2 cellular contexts compared by ENCODE assay signal in the genomic region with DNA sequence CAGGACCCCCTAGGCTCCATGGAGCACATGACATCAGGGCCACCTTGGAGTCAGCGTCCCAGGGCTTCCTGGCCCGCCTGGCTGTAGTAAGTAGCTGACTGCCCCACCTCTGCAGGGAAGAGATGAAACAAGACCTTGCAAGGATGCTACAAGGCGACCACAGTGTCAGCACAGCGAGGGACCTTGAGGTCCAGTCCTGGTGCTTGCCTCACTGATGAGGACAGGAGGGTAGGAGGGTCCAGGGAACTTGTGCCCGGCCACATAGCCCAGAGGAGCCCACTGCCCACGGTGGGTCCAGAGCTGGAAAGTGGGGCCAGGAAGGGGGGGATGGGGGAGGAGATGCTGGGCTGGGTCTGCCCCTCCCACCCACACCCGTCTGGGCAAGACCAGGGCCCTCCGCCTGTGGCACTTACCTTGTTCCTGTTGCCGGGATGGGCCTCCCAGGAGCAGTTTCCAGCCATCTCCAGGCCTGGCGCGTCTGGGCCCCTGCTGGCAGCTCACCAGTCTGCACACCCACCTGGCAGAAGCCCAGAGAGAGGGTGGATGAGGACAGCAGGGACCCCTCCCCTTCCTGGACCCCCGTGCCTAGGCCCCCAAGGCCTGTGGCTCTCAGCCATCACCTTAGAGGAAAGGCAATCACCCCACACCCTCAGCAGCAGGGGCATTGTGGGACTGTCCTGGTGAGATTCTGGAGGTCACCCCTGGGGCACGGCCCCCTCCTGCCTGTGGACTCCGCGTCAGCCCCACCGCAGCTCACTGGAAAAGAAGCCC.
TF ChIP-seq lines count a peak whose summit lies in the region.

No MANE protein-coding gene starts in this region.

TF ChIP-seq in liver, 16 proteins besides CTCF, POLR2A, EP300 and RAD21:
- TF ChIP-seq, protein P1, sequence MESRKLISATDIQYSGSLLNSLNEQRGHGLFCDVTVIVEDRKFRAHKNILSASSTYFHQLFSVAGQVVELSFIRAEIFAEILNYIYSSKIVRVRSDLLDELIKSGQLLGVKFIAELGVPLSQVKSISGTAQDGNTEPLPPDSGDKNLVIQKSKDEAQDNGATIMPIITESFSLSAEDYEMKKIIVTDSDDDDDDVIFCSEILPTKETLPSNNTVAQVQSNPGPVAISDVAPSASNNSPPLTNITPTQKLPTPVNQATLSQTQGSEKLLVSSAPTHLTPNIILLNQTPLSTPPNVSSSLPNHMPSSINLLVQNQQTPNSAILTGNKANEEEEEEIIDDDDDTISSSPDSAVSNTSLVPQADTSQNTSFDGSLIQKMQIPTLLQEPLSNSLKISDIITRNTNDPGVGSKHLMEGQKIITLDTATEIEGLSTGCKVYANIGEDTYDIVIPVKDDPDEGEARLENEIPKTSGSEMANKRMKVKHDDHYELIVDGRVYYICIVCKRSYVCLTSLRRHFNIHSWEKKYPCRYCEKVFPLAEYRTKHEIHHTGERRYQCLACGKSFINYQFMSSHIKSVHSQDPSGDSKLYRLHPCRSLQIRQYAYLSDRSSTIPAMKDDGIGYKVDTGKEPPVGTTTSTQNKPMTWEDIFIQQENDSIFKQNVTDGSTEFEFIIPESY (IDR thresholded peaks at IDR 0.05), result no peak
- TF ChIP-seq, protein P2, sequence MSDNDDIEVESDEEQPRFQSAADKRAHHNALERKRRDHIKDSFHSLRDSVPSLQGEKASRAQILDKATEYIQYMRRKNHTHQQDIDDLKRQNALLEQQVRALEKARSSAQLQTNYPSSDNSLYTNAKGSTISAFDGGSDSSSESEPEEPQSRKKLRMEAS (IDR thresholded peaks at IDR 0.05), result no peak
- TF ChIP-seq REST (IDR thresholded peaks at IDR 0.05), result no peak
- TF ChIP-seq YY1 (IDR thresholded peaks at IDR 0.05), result no peak
- TF ChIP-seq EGR1 (IDR thresholded peaks at IDR 0.05; ENCODE audit: low read depth in 2 of 2), result no peak
TF ChIP-seq in liver: peak in this region for 0.

TF ChIP-seq in HepG2, 621 proteins besides CTCF, POLR2A, EP300 and RAD21:
- TF ChIP-seq TBX2 (CRISPR knock-in tag; IDR thresholded peaks at IDR 0.05; ENCODE audit: borderline replicate concordance) (no peak), RBAK (CRISPR knock-in tag; IDR thresholded peaks at IDR 0.05) (no peak), ZNF24 (IDR thresholded peaks at IDR 0.05) (no peak), SNAPC4 (CRISPR knock-in tag; IDR thresholded peaks at IDR 0.05) (no peak)
TF ChIP-seq in HepG2: peak in this region for 0.
